In genomic region chr1:179142889-179143299, GRCh38 we compare ENCODE assay signal across 8 cellular contexts.
DNase-seq lines count a peak whose midpoint lies in the region; ATAC-seq, FAIRE-seq and TF ChIP-seq lines count a peak whose summit lies in the region.

No MANE protein-coding gene starts in this region.

- no peak overlapping the region for H2AFZ ChIP-seq in OCI-LY7 (ENCODE audit: low read length)

- TF ChIP-seq CTCF in HFFc6 (IDR thresholded peaks at IDR 0.05) (no peak), fibroblast of the aortic adventitia (IDR thresholded peaks at IDR 0.05; ENCODE audit: insufficient read depth, low read length) (no peak), OCI-LY7 (conservative IDR thresholded peaks at IDR 0.05; ENCODE audit: low read length) (no peak)

- H3K27me3 Mint-ChIP-seq in HFFc6 (ENCODE audit: insufficient read depth), result no peaks in the 10 kb centered on the region; the same call in 1 of the 2 replicates
- no peaks in the 10 kb centered on the region for H3K27me3 Mint-ChIP-seq in T-cell

- H3K36me3 ChIP-seq in OCI-LY7 (ENCODE audit: insufficient read depth, low read length) (0 out of 2 replicates have a peak, but pooled peaks cover 8% of the 10 kb centered on the region), small intestine (ENCODE audit: control insufficient read depth in 2 of 2, insufficient read depth in 2 of 2, low read length in 2 of 2) (no peaks in the 10 kb centered on the region)

- BruUV-seq in OCI-LY7 (replicated peaks; lab: Mats Ljungman, UMichigan), result no TSS peak

- peak; percentile 23 to 40 (median 30) for ATAC-seq in T-cell (replicated peaks in 1 of 4)
- ATAC-seq in GM21515 (IDR thresholded peaks at IDR 0.05; ENCODE audit: unreplicated experiment), result no peak

- no peaks in the 10 kb centered on the region for H3K27me3 ChIP-seq in small intestine (ENCODE audit: control insufficient read depth in 2 of 2, insufficient read depth in 2 of 2, low read length in 2 of 2)

- DNase-seq in HFFc6 (peak; percentile 99), T-cell (no peak), fibroblast of the aortic adventitia (ENCODE audit: low read depth) (peak; percentile 99), skeletal muscle cell (ENCODE audit: low read depth) (peak; percentile 95), HuH-7 (ENCODE audit: low spot score) (no peak), OCI-LY7 (ENCODE audit: low spot score) (no peak), small intestine (no peak)

- H3K4me2 ChIP-seq in OCI-LY7 (ENCODE audit: low read length), result no peak overlapping the region

- H3K36me3 Mint-ChIP-seq in HFFc6 (ENCODE audit: low read depth) (peaks cover 43% of the 10 kb centered on the region), T-cell (peaks cover 16% of the 10 kb centered on the region)

- POLR2A ChIA-PET in T-cell (lab: Charles Lee), result interaction anchor here in 1 of 2 donors (0.5 to 0.9 kb wide), 3 partner anchors 24 to 173 kb away, joined by 3 to 6 read pairs (median 3); no protein-coding TSS in a partner anchor
- POLR2A ChIA-PET in OCI-LY7 (lab: Charles Lee), result interaction anchor here (0.6 to 1.4 kb wide), 6 partner anchors 9 to 60 kb away, joined by 3 to 5 read pairs (median 3); no protein-coding TSS in a partner anchor

- no peaks in the 10 kb centered on the region for H3K79me2 ChIP-seq in OCI-LY7 (ENCODE audit: insufficient read depth, low read depth, low read length)

- H3K4me1 ChIP-seq in OCI-LY7 (ENCODE audit: insufficient read depth, low read length, poor library complexity, severe bottlenecking) (no peaks in the 10 kb centered on the region), small intestine (ENCODE audit: control insufficient read depth in 2 of 2, insufficient read depth in 1 of 2, low read depth in 1 of 2, low read length in 1 of 2) (no peaks in the 10 kb centered on the region)

- CTCF ChIA-PET in T-cell (lab: Charles Lee), result no interaction called here
- CTCF ChIA-PET in OCI-LY7 (lab: Charles Lee; ENCODE audit: unreplicated experiment), result no interaction called here

- no peaks in the 10 kb centered on the region for H3K9me2 ChIP-seq in OCI-LY7 (ENCODE audit: insufficient read depth, low read length)

- H3K9me3 ChIP-seq in OCI-LY7 (ENCODE audit: low read length), result no peaks in the 10 kb centered on the region
- no peaks in the 10 kb centered on the region for H3K9me3 ChIP-seq in small intestine (ENCODE audit: control insufficient read depth, low read depth)

- intact Hi-C loops in OCI-LY7 (cut with micrococcal nuclease; ENCODE audit: unreplicated experiment), result no loop called here

- H3K27ac Mint-ChIP-seq in HFFc6 (peak overlapping the region; percentile 99), T-cell (peak overlapping the region; percentile 29 to 77)

- FAIRE-seq in small intestine (lab: Jason Lieb, UNC), result no peak

- H3K4me3 Mint-ChIP-seq in HFFc6 (peak overlapping the region; percentile 93), T-cell (peak overlapping the region in 1 of 3 donors; percentile 32)

- no peaks in the 10 kb centered on the region for H4K20me1 ChIP-seq in OCI-LY7 (ENCODE audit: insufficient read depth, low read length)

- H3K4me1 Mint-ChIP-seq in HFFc6 (ENCODE audit: low read depth) (peaks cover 50% of the 10 kb centered on the region), T-cell (peaks cover 42 to 50% (median 50%) of the 10 kb centered on the region in 3 donors)

- H3K27ac ChIP-seq in OCI-LY7 (ENCODE audit: low read depth, low read length, poor library complexity, severe bottlenecking) (no peak overlapping the region), small intestine (ENCODE audit: low read depth in 1 of 2, low read length in 1 of 2) (peak overlapping the region in 1 of 2 donors; percentile 80)

- 74 to 89% (median 86%) methylated on average over 2 of the region's 2 CpGs for WGBS in small intestine, 3 donors

- H3K9me3 Mint-ChIP-seq in HFFc6 (no peaks in the 10 kb centered on the region), T-cell (no peaks in the 10 kb centered on the region)

- H3K4me3 ChIP-seq in fibroblast of the aortic adventitia (ENCODE audit: low read depth, low read length) (peak overlapping the region; percentile 77), skeletal muscle cell (ENCODE audit: low read depth, low read length) (peak overlapping the region; percentile 60), OCI-LY7 (ENCODE audit: low read depth, low read length, poor library complexity, severe bottlenecking) (no peak overlapping the region), small intestine (ENCODE audit: low read depth in 1 of 2, low read length in 2 of 2) (no peak overlapping the region)

Comparison
In these comparisons a context has a peak if more than half of its experiments do, and no peak if none do; other contexts are left out.
1. DNase-seq: peak in HFFc6 (single experiment), fibroblast of the aortic adventitia (single experiment) and skeletal muscle cell (single experiment); none in T-cell (0 of 34), HuH-7 (single experiment), OCI-LY7 (single experiment) and small intestine (single experiment).
2. H3K4me3 ChIP-seq: peak in fibroblast of the aortic adventitia (single experiment) and skeletal muscle cell (single experiment); none in OCI-LY7 (single experiment) and small intestine (0 of 2).